ENCODE assay signal across 23 cellular contexts in genomic region chr2:88859461-88859860, GRCh38.
DNase-seq lines count a peak whose midpoint lies in the region; ATAC-seq and TF ChIP-seq lines count a peak whose summit lies in the region.
"Had no signal": no experiment of that assay in that cellular context is flagged by ENCODE, and none has a peak within 500 bp of the region (broad histone marks: within the 10 kb centered on the region; RNA-seq: fewer than 3 reads in every experiment).

No MANE protein-coding gene starts in this region.

- H4K20me1 ChIP-seq in BLaER1 treated with 17β-estradiol and CSF1 and Interleukin-3, amounts not matched to agents 10 nM and 100 nM: no peaks in the 10 kb centered on the region
- peaks cover 4% of the 10 kb centered on the region; the same call in 1 of the 2 replicates for H4K20me1 ChIP-seq in OCI-LY7 (ENCODE audit: insufficient read depth, low read length)

- peaks cover 0 to 40% (median 19%) of the 10 kb centered on the region in 11 experiments; a peak in 13 of 22 replicates for H3K36me3 ChIP-seq in BLaER1 treated with 17β-estradiol and CSF1 and Interleukin-3, amounts not matched to agents 10 nM and 100 nM
- peaks cover 63% of the 10 kb centered on the region for H3K36me3 ChIP-seq in OCI-LY7 (ENCODE audit: insufficient read depth, low read length)
- H3K36me3 ChIP-seq: sigmoid colon had no signal

- CTCF ChIA-PET in OCI-LY7 (lab: Charles Lee; ENCODE audit: unreplicated experiment): interaction anchor here (1.0 kb wide), 1 partner anchor 28 kb away, joined by 3 read pairs; no protein-coding TSS in a partner anchor

- intact Hi-C loops in OCI-LY7 (cut with micrococcal nuclease; ENCODE audit: unreplicated experiment): no loop called here

- H3K4me1 ChIP-seq in BLaER1 treated with 17β-estradiol and CSF1 and Interleukin-3, amounts not matched to agents 10 nM and 100 nM: peaks cover 17 to 88% (median 62%) of the 10 kb centered on the region in 10 experiments
- H3K4me1 ChIP-seq in OCI-LY7 (ENCODE audit: insufficient read depth, low read length, poor library complexity, severe bottlenecking): peaks cover 39% of the 10 kb centered on the region
- no peaks in the 10 kb centered on the region for H3K4me1 ChIP-seq in mononuclear cell (ENCODE audit: insufficient read depth, low read length)
- H3K4me1 ChIP-seq: sigmoid colon had no signal

- H3K9me2 ChIP-seq in OCI-LY7 (ENCODE audit: insufficient read depth, low read length): no peaks in the 10 kb centered on the region

- TF ChIP-seq CTCF in OCI-LY7 (conservative IDR thresholded peaks at IDR 0.05; ENCODE audit: low read length): peak; percentile 22; the same call in 1 of the 2 replicates

- ATAC-seq in GM18505 (IDR thresholded peaks at IDR 0.05; ENCODE audit: unreplicated experiment) (no peak), HG03432 (IDR thresholded peaks at IDR 0.05; ENCODE audit: unreplicated experiment) (no peak)
- ATAC-seq: HCT116, left colon, Right ventricle myocardium inferior had no signal

- no peak overlapping the region for H2AFZ ChIP-seq in OCI-LY7 (ENCODE audit: low read length)

- DNase-seq in OCI-LY7 (ENCODE audit: low spot score) (peak; percentile 86), NCI-H748 (lab: John Stamatoyannopoulos, UW; ENCODE audit: unreplicated experiment) (no peak), iPS-NIHi11 (ENCODE audit: low spot score) (no peak), HCEC 1CT (no peak)
- DNase-seq: activated CD4-positive, alpha-beta T cell treated with anti-CD3 and anti-CD28 coated beads for 4 hours; activated naive CD4-positive, alpha-beta T cell treated with Interleukin-2 at 50 U/mL for 16 hours; cerebellar nuclear complex; DMS153; dorsolateral prefrontal cortex; KBM-7; left colon; MM.1S; NCI-H146; NCI-H2107; NCI-H446; sigmoid colon; stimulated activated naive CD4-positive, alpha-beta T cell treated with Interleukin-2 at 50 U/mL for 16 hours had no signal

- H3K79me2 ChIP-seq in OCI-LY7 (ENCODE audit: insufficient read depth, low read depth, low read length): peaks cover 63% of the 10 kb centered on the region

- peaks cover 0 to 21% (median 12%) of the 10 kb centered on the region in 11 experiments; a peak in 12 of 22 replicates for H3K9me3 ChIP-seq in BLaER1 treated with 17β-estradiol and CSF1 and Interleukin-3, amounts not matched to agents 10 nM and 100 nM (replicated peaks in 1 of 11)
- H3K9me3 ChIP-seq in OCI-LY7 (ENCODE audit: low read length) (no peaks in the 10 kb centered on the region), mononuclear cell (ENCODE audit: low read depth, low read length) (no peaks in the 10 kb centered on the region)
- H3K9me3 ChIP-seq: sigmoid colon had no signal

- no TSS peak for BruUV-seq in OCI-LY7 (replicated peaks; lab: Mats Ljungman, UMichigan)

- H3K4me2 ChIP-seq in BLaER1 treated with 17β-estradiol and CSF1 and Interleukin-3, amounts not matched to agents 10 nM and 100 nM: peak overlapping the region in 7 of 11 experiments; percentile 8 to 97 (median 83); a peak in 7 of 22 replicates
- H3K4me2 ChIP-seq in OCI-LY7 (ENCODE audit: low read length): peak overlapping the region; percentile 77

- no peak overlapping the region; a peak in 1 of 22 replicates for H3K9ac ChIP-seq in BLaER1 treated with 17β-estradiol and CSF1 and Interleukin-3, amounts not matched to agents 10 nM and 100 nM

- POLR2A ChIA-PET in OCI-LY7 (lab: Charles Lee): interaction anchor here (0.6 to 27.8 kb wide), 12 partner anchors 19 to 804 kb away, joined by 3 to 2147 read pairs (median 6); no protein-coding TSS in a partner anchor

- H3K27me3 ChIP-seq in BLaER1 treated with 17β-estradiol and CSF1 and Interleukin-3, amounts not matched to agents 10 nM and 100 nM: no peaks in the 10 kb centered on the region
- H3K27me3 ChIP-seq in mononuclear cell (ENCODE audit: insufficient read depth, low read length): no peaks in the 10 kb centered on the region
- H3K27me3 ChIP-seq: sigmoid colon had no signal

- TF ChIP-seq POLR2A in GM18505 (IDR thresholded peaks at IDR 0.05; ENCODE audit: borderline replicate concordance, extremely low read depth, insufficient read depth, insufficient read length): peak; percentile 81

- H3K27ac ChIP-seq in BLaER1 treated with 17β-estradiol and CSF1 and Interleukin-3, amounts not matched to agents 10 nM and 100 nM: peak overlapping the region in 2 of 11 experiments; percentile 29 to 55; a peak in 2 of 22 replicates
- H3K27ac ChIP-seq in OCI-LY7 (ENCODE audit: low read depth, low read length, poor library complexity, severe bottlenecking): peak overlapping the region; percentile 100
- H3K27ac ChIP-seq: dorsolateral prefrontal cortex, sigmoid colon had no signal

- H3K4me3 ChIP-seq in BLaER1 treated with 17β-estradiol and CSF1 and Interleukin-3, amounts not matched to agents 10 nM and 100 nM: peak overlapping the region in 2 of 10 experiments; percentile 24 to 26; a peak in 2 of 20 replicates
- H3K4me3 ChIP-seq in OCI-LY7 (ENCODE audit: low read depth, low read length, poor library complexity, severe bottlenecking) (peak overlapping the region; percentile 100), mononuclear cell (ENCODE audit: low read length) (peak overlapping the region; percentile 42)
- H3K4me3 ChIP-seq: dorsolateral prefrontal cortex, sigmoid colon had no signal
